ENCODE assay signal across 1 cellular context in genomic region chr1:10796029-10796944, GRCh38.
A peak's percentile ranks its signal among the peaks of the same experiment; 100 is the strongest.
TF ChIP-seq lines count a peak whose summit lies in the region.

TSS of gene CASZ1 (minus strand) at chr1:10796646. CDS start at chr1:10693889, 102,757 bp downstream.

TF ChIP-seq in HepG2, 621 proteins besides CTCF, POLR2A, EP300 and RAD21 (continued from another document and continues in another):
- TF ChIP-seq ZBTB37 (CRISPR knock-in tag; IDR thresholded peaks at IDR 0.05) (no peak), FLYWCH1 (CRISPR knock-in tag; IDR thresholded peaks at IDR 0.05) (no peak), RFXAP (CRISPR knock-in tag; IDR thresholded peaks at IDR 0.05; ENCODE audit: borderline replicate concordance) (0 out of 2 replicates have a peak, but pooled peaks have one; percentile 26), LCORL (IDR thresholded peaks at IDR 0.05) (no peak), LCORL (CRISPR knock-in tag; IDR thresholded peaks at IDR 0.05) (0 out of 2 replicates have a peak, but pooled peaks have one; percentile 18), AKNA (CRISPR knock-in tag; IDR thresholded peaks at IDR 0.05; ENCODE audit: borderline replicate concordance) (no peak), RXRB (CRISPR knock-in tag; IDR thresholded peaks at IDR 0.05; ENCODE audit: borderline replicate concordance) (peak; percentile 28; the same call in 1 of the 2 replicates), ZNF556 (CRISPR knock-in tag; IDR thresholded peaks at IDR 0.05; ENCODE audit: borderline replicate concordance) (no peak), ZNF510 (CRISPR knock-in tag; IDR thresholded peaks at IDR 0.05; ENCODE audit: low read depth) (no peak), XRCC5 (optimal IDR thresholded peaks at IDR 0.05; ENCODE audit: low read length) (peak; percentile 80), MED1 (CRISPR knock-in tag; IDR thresholded peaks at IDR 0.05) (peak; percentile 21; the same call in 1 of the 2 replicates), THRA (CRISPR knock-in tag; IDR thresholded peaks at IDR 0.05; ENCODE audit: borderline replicate concordance) (0 out of 2 replicates have a peak, but pooled peaks have one; percentile 37), IRF2 (CRISPR knock-in tag; IDR thresholded peaks at IDR 0.05) (peak; percentile 54), ARID3A (IDR thresholded peaks at IDR 0.05; ENCODE audit: low read depth, low read length) (peak; percentile 52), ELF3 (CRISPR knock-in tag; IDR thresholded peaks at IDR 0.05) (0 out of 2 replicates have a peak, but pooled peaks have one; percentile 17), FIP1L1 (IDR thresholded peaks at IDR 0.05; ENCODE audit: borderline replicate concordance, insufficient read depth, low read depth, low read length) (no peak), FOSL2 (CRISPR knock-in tag; IDR thresholded peaks at IDR 0.05) (peak; percentile 34; the same call in 1 of the 2 replicates), MIER3 (CRISPR knock-in tag; IDR thresholded peaks at IDR 0.05; ENCODE audit: borderline replicate concordance) (peak; percentile 61; the same call in 1 of the 2 replicates), ZNF780A (CRISPR knock-in tag; IDR thresholded peaks at IDR 0.05) (no peak), FOXK1 (CRISPR knock-in tag; IDR thresholded peaks at IDR 0.05; ENCODE audit: borderline replicate concordance, low read depth) (0 out of 2 replicates have a peak, but pooled peaks have one; percentile 28), ZNF800 (CRISPR knock-in tag; IDR thresholded peaks at IDR 0.05) (peak; percentile 85; the same call in 1 of the 2 replicates), RORA (CRISPR knock-in tag; IDR thresholded peaks at IDR 0.05) (no peak), HOXA3 (CRISPR knock-in tag; IDR thresholded peaks at IDR 0.05) (peak; percentile 54; the same call in 1 of the 2 replicates), ZNF816 (CRISPR knock-in tag; IDR thresholded peaks at IDR 0.05; ENCODE audit: borderline replicate concordance) (no peak), HNF4G (IDR thresholded peaks at IDR 0.05; ENCODE audit: borderline replicate concordance, low read depth, low read length) (peak; percentile 31; the same call in 1 of the 2 replicates), HNF4G (CRISPR knock-in tag; IDR thresholded peaks at IDR 0.05; ENCODE audit: borderline replicate concordance, low read depth) (no peak), GABPB1 (CRISPR knock-in tag; IDR thresholded peaks at IDR 0.05) (peak; percentile 63; the same call in 1 of the 2 replicates), KMT2B (CRISPR knock-in tag; IDR thresholded peaks at IDR 0.05) (0 out of 2 replicates have a peak, but pooled peaks have one; percentile 36), ZNF7 (CRISPR knock-in tag; IDR thresholded peaks at IDR 0.05) (no peak), NPAS2 (CRISPR knock-in tag; IDR thresholded peaks at IDR 0.05; ENCODE audit: borderline replicate concordance) (no peak), ZFP91 (CRISPR knock-in tag; IDR thresholded peaks at IDR 0.05; ENCODE audit: borderline replicate concordance) (peak; percentile 26; the same call in 1 of the 2 replicates), ZFP62 (CRISPR knock-in tag; IDR thresholded peaks at IDR 0.05) (no peak), NFKB2 (CRISPR knock-in tag; IDR thresholded peaks at IDR 0.05; ENCODE audit: borderline replicate concordance) (peak; percentile 40; the same call in 1 of the 2 replicates), ZNF331 (CRISPR knock-in tag; IDR thresholded peaks at IDR 0.05) (peak; percentile 49; the same call in 1 of the 2 replicates), ZNF513 (CRISPR knock-in tag; conservative IDR thresholded peaks at IDR 0.05) (no peak), HMG20B (CRISPR knock-in tag; conservative IDR thresholded peaks at IDR 0.05) (0 out of 2 replicates have a peak, but pooled peaks have one; percentile 35), MTF1 (CRISPR knock-in tag; IDR thresholded peaks at IDR 0.05) (no peak), ZNF629 (CRISPR knock-in tag; conservative IDR thresholded peaks at IDR 0.05) (no peak), SP140L (CRISPR knock-in tag; IDR thresholded peaks at IDR 0.05; ENCODE audit: borderline replicate concordance) (no peak), ZNF264 (CRISPR knock-in tag; IDR thresholded peaks at IDR 0.05) (no peak), IKZF5 (CRISPR knock-in tag; IDR thresholded peaks at IDR 0.05) (peak; percentile 29; the same call in 1 of the 2 replicates), SAP130 (CRISPR knock-in tag; IDR thresholded peaks at IDR 0.05; ENCODE audit: low read depth) (0 out of 2 replicates have a peak, but pooled peaks have one; percentile 24), CBFB (CRISPR knock-in tag; IDR thresholded peaks at IDR 0.05) (peak; percentile 77), ZNF563 (CRISPR knock-in tag; IDR thresholded peaks at IDR 0.05) (no peak), ZNF670 (CRISPR knock-in tag; IDR thresholded peaks at IDR 0.05; ENCODE audit: borderline replicate concordance) (no peak)
